Comparison of ENCODE assay signal across 19 cellular contexts in the genomic region with DNA sequence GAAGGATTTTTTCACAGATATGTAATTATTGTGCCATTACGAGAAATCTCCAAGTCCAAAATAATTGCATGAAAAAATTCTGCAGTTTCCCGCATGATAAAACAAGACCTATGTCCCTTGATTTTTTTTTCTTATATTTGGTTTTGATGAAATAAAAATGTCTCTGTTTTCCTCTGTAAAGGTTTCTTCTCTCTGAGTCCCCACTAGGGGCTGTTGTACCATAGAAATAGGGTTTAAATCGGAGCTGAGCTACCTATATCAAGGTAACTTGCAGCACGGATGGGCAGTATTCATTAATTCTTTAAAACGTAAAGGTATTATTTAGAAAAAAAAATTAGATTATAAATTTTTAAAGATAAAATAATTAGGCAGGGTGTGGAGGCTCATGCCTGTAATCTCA.
A peak's percentile ranks its signal among the peaks of the same experiment; 100 is the strongest.
DNase-seq lines count a peak whose midpoint lies in the region; ATAC-seq, FAIRE-seq and TF ChIP-seq lines count a peak whose summit lies in the region.
"Had no signal": no experiment of that assay in that cellular context is flagged by ENCODE, and none has a peak within 500 bp of the region (broad histone marks: within the 10 kb centered on the region; RNA-seq: fewer than 3 reads in every experiment).

No MANE protein-coding gene starts in this region.

- H3K36me3 Mint-ChIP-seq in CD4-positive, alpha-beta T cell (ENCODE audit: low read depth): no peaks in the 10 kb centered on the region
- H3K36me3 Mint-ChIP-seq in nephron (ENCODE audit: low read depth): no peaks in the 10 kb centered on the region
- H3K36me3 Mint-ChIP-seq: CD14-positive monocyte had no signal

- no peak overlapping the region for H3K27ac ChIP-seq in CD4-positive, alpha-beta T cell (ENCODE audit: low read depth, low read length)
- H3K27ac ChIP-seq in Karpas-422 (ENCODE audit: low read length) (no peak overlapping the region), body of pancreas (no peak overlapping the region)
- H3K27ac ChIP-seq: coronary artery, heart left ventricle, tibial nerve had no signal

- peak; percentile 45 for TF ChIP-seq CTCF in CD4-positive, alpha-beta T cell (IDR thresholded peaks at IDR 0.05)
- TF ChIP-seq CTCF in body of pancreas (IDR thresholded peaks at IDR 0.05) (peak; percentile 23 to 66 (median 52)), nephron (IDR thresholded peaks at IDR 0.05; ENCODE audit: unreplicated experiment in 3 of 3) (peak; percentile 10 to 47 (median 17))

- H3K4me1 Mint-ChIP-seq in CD4-positive, alpha-beta T cell (ENCODE audit: low read depth): peaks cover 9% of the 10 kb centered on the region
- peaks cover 16% of the 10 kb centered on the region for H3K4me1 Mint-ChIP-seq in nephron
- H3K4me1 Mint-ChIP-seq: CD14-positive monocyte had no signal

- H3K9me2 ChIP-seq in Karpas-422 (replicated peaks; ENCODE audit: insufficient read depth, low read length): no peaks in the 10 kb centered on the region

- WGBS in body of pancreas, 2 donors: 17 to 20% methylated on average over 5 of the region's 5 CpGs

- no peaks in the 10 kb centered on the region for H3K9me3 ChIP-seq in CD4-positive, alpha-beta T cell (ENCODE audit: control insufficient read depth, low read length)
- H3K9me3 ChIP-seq in Karpas-422 (ENCODE audit: low read length) (no peaks in the 10 kb centered on the region), body of pancreas (no peaks in the 10 kb centered on the region)
- H3K9me3 ChIP-seq: heart left ventricle had no signal

- no peak overlapping the region for H3K4me3 Mint-ChIP-seq in CD4-positive, alpha-beta T cell
- no peak overlapping the region for H3K4me3 Mint-ChIP-seq in nephron
- H3K4me3 Mint-ChIP-seq: activated T-cell treated with anti-CD3 and anti-CD28 coated beads, Interleukin-2, amount 50 U/mL, for 24 hours; CD14-positive monocyte; T-helper 17 cell had no signal

- no peak overlapping the region for H3K4me2 ChIP-seq in Karpas-422 (ENCODE audit: low read depth, low read length, poor library complexity, severe bottlenecking)

- peak; percentile 49 for ATAC-seq in CD4-positive, alpha-beta T cell (ENCODE audit: poor library complexity)
- ATAC-seq in body of pancreas: peak; percentile 52
- no peak for ATAC-seq in HG03196 (IDR thresholded peaks at IDR 0.05; ENCODE audit: unreplicated experiment)
- ATAC-seq in GM21737 (IDR thresholded peaks at IDR 0.05; ENCODE audit: unreplicated experiment): no peak
- ATAC-seq: heart left ventricle, left cardiac atrium, sciatic nerve, T-helper 17 cell had no signal

- no peaks in the 10 kb centered on the region for H4K20me1 ChIP-seq in Karpas-422 (ENCODE audit: insufficient read depth, low read depth, low read length)

- H3K27ac Mint-ChIP-seq in CD4-positive, alpha-beta T cell: no peak overlapping the region
- no peak overlapping the region for H3K27ac Mint-ChIP-seq in nephron
- H3K27ac Mint-ChIP-seq: activated T-cell treated with anti-CD3 and anti-CD28 coated beads, Interleukin-2, amount 50 U/mL, for 24 hours; CD14-positive monocyte; T-helper 17 cell had no signal

- H2AFZ ChIP-seq in Karpas-422 (ENCODE audit: low read length): no peak overlapping the region

- no peak for DNase-seq in CD4-positive, alpha-beta T cell
- DNase-seq in Karpas-422 (peak; percentile 46), body of pancreas (peak in 1 of 4 donors; percentile 17), GM12892 (ENCODE audit: insufficient read length) (no peak), HTR-8/SVneo (ENCODE audit: insufficient read length, low spot score) (no peak)
- DNase-seq: activated T-cell treated with anti-CD3 and anti-CD28 coated beads, Interleukin-2, amount 50 U/mL, for 24 hours; erythroblast; heart left ventricle; left cardiac atrium; NCI-H1092; stimulated activated CD4-positive, alpha-beta T cell treated with anti-CD3 and anti-CD28 coated beads, Interleukin-4, amount 100 ng/mL, for 24 hours; T-helper 17 cell had no signal

- H3K9me3 Mint-ChIP-seq in CD4-positive, alpha-beta T cell: no peaks in the 10 kb centered on the region
- H3K9me3 Mint-ChIP-seq in nephron: no peaks in the 10 kb centered on the region

- peaks cover 48% of the 10 kb centered on the region for H3K27me3 Mint-ChIP-seq in CD4-positive, alpha-beta T cell
- peaks cover 29% of the 10 kb centered on the region for H3K27me3 Mint-ChIP-seq in nephron (ENCODE audit: low read depth)

- TF ChIP-seq POLR2A in body of pancreas (IDR thresholded peaks at IDR 0.05): no peak
- no peak for TF ChIP-seq POLR2A in GM12892 (IDR thresholded peaks at IDR 0.05; ENCODE audit: low read depth, low read length)

- H3K9ac ChIP-seq in Karpas-422 (ENCODE audit: low read length): no peak overlapping the region

- H3K36me3 ChIP-seq in Karpas-422 (ENCODE audit: insufficient read depth, low read length) (no peaks in the 10 kb centered on the region), body of pancreas (replicated peaks in 1 of 2; ENCODE audit: insufficient read depth in 1 of 2, low read depth in 2 of 2) (no peaks in the 10 kb centered on the region)
- H3K36me3 ChIP-seq: heart left ventricle, tibial nerve had no signal

- H3K79me2 ChIP-seq in Karpas-422 (ENCODE audit: low read length): no peaks in the 10 kb centered on the region

- H3K4me1 ChIP-seq in Karpas-422 (ENCODE audit: low read length): no peaks in the 10 kb centered on the region
- H3K4me1 ChIP-seq in body of pancreas: peaks cover 6% of the 10 kb centered on the region
- H3K4me1 ChIP-seq: tibial nerve had no signal

- intact Hi-C loops in CD4-positive, alpha-beta T cell (cut with DNase I, micrococcal nuclease): loop anchor here (2.0 kb wide), 3 partner anchors 63 to 77 kb away; partner anchors contain the start of gene IGF1R (in 1 of the 2)
- intact Hi-C loops in body of pancreas (cut with DNase I): no loop called here

- H3K27me3 ChIP-seq in CD4-positive, alpha-beta T cell (ENCODE audit: control insufficient read depth, insufficient read depth, low read length): peaks cover 13% of the 10 kb centered on the region
- H3K27me3 ChIP-seq in Karpas-422 (ENCODE audit: low read length): no peaks in the 10 kb centered on the region
- H3K27me3 ChIP-seq in body of pancreas: no peaks in the 10 kb centered on the region

- H3K4me3 ChIP-seq in Karpas-422 (ENCODE audit: low read length): no peak overlapping the region
- no peak overlapping the region for H3K4me3 ChIP-seq in body of pancreas
- H3K4me3 ChIP-seq: coronary artery, heart left ventricle, tibial nerve had no signal

- CTCF ChIA-PET in CD4-positive, alpha-beta T cell (lab: Charles Lee): interaction anchor here (0.7 to 1.0 kb wide), 2 partner anchors 63 to 78 kb away, joined by 3 to 6 read pairs; no protein-coding TSS in a partner anchor

- FAIRE-seq in GM12892 (lab: Jason Lieb, UNC) (no peak), HTR-8/SVneo (lab: Jason Lieb, UNC) (no peak)

- POLR2A ChIA-PET in CD4-positive, alpha-beta T cell (lab: Charles Lee): interaction anchor here (0.6 to 2.5 kb wide), 3 partner anchors 28 to 199 kb away, joined by 3 to 18 read pairs (median 3); partner anchors contain the start of gene IGF1R

Comparison
In these comparisons a context has a peak if more than half of its experiments do, and no peak if none do; other contexts are left out.
1. ATAC-seq: peak in CD4-positive, alpha-beta T cell (single experiment) and body of pancreas (single experiment); none in HG03196 (single experiment) and GM21737 (single experiment).
2. Peak in every context shown above with its lines, with median percentiles within 50 percentile points of each other: CTCF ChIP-seq.